In genomic region chr1:55592122-55592521, GRCh38 we compare ENCODE assay signal across 27 cellular contexts.
"Had no signal": no experiment of that assay in that cellular context is flagged by ENCODE, and none has a peak within 500 bp of the region (broad histone marks: within the 10 kb centered on the region; RNA-seq: fewer than 3 reads in every experiment).

No MANE protein-coding gene starts in this region.

- H3K79me2 ChIP-seq: hepatocyte, parathyroid adenoma had no signal

- H3K4me3 ChIP-seq: body of pancreas, colonic mucosa, hepatocyte, lung, neural progenitor cell, psoas muscle, spleen, uterus had no signal

- ATAC-seq: activated naive CD4-positive, alpha-beta T cell treated with anti-CD3 and anti-CD28 coated beads, Interleukin-2, amount 50 U/mL, for 72 hours; activated T-helper 17 cell treated with anti-CD3 and anti-CD28 coated beads, Interleukin-2, amount 50 U/mL, for 72 hours; body of pancreas; left colon; natural killer cell; psoas muscle had no signal

- H3K27ac Mint-ChIP-seq: activated CD4-positive, alpha-beta memory T cell treated with anti-CD3 and anti-CD28 coated beads, Interleukin-2, amount 10 ng/mL, durations not matched to agents 7 days and 5 days; activated CD4-positive, alpha-beta T cell treated with anti-CD3 and anti-CD28 coated beads, Interleukin-2, amount 10 ng/mL, durations not matched to agents 24 days and 14 days; activated naive CD4-positive, alpha-beta T cell treated with anti-CD3 and anti-CD28 coated beads, Interleukin-2, amount 50 U/mL, for 72 hours; activated T-cell treated with anti-CD3 and anti-CD28 coated beads, Interleukin-2, amount 50 U/mL, for 24 hours; activated T-helper 17 cell treated with anti-CD3 and anti-CD28 coated beads, Interleukin-2, amount 50 U/mL, for 72 hours; natural killer cell; neural progenitor cell; T-helper 1 cell treated with Interleukin-12 subunit alpha and Interleukin-12 subunit beta and Interleukin-4 antibody, amounts not matched to agents 30 μg/mL and 1 μg/mL, for 36 hours had no signal

- H3K9me3 Mint-ChIP-seq: activated CD4-positive, alpha-beta memory T cell treated with anti-CD3 and anti-CD28 coated beads, Interleukin-2, amount 10 ng/mL, durations not matched to agents 7 days and 5 days; activated CD4-positive, alpha-beta T cell treated with anti-CD3 and anti-CD28 coated beads, Interleukin-2, amount 10 ng/mL, durations not matched to agents 24 days and 14 days; activated T-cell treated with anti-CD3 and anti-CD28 coated beads, Interleukin-2, amount 50 U/mL, for 24 hours; T-helper 1 cell treated with Interleukin-12 subunit alpha and Interleukin-12 subunit beta and Interleukin-4 antibody, amounts not matched to agents 30 μg/mL and 1 μg/mL, for 36 hours had no signal

- H2AFZ ChIP-seq: hepatocyte, neural progenitor cell, parathyroid adenoma had no signal

- H3K36me3 ChIP-seq: colonic mucosa, neural progenitor cell, spleen, uterus had no signal

- H3K9ac ChIP-seq: neural progenitor cell, parathyroid adenoma had no signal

- H3K4me3 Mint-ChIP-seq: activated CD4-positive, alpha-beta memory T cell treated with anti-CD3 and anti-CD28 coated beads, Interleukin-2, amount 10 ng/mL, durations not matched to agents 7 days and 5 days; activated CD4-positive, alpha-beta T cell treated with anti-CD3 and anti-CD28 coated beads, Interleukin-2, amount 10 ng/mL, durations not matched to agents 24 days and 14 days; activated T-cell treated with anti-CD3 and anti-CD28 coated beads, Interleukin-2, amount 50 U/mL, for 24 hours; activated T-helper 17 cell treated with anti-CD3 and anti-CD28 coated beads, Interleukin-2, amount 50 U/mL, for 72 hours; natural killer cell; neural progenitor cell; T-helper 1 cell treated with Interleukin-12 subunit alpha and Interleukin-12 subunit beta and Interleukin-4 antibody, amounts not matched to agents 30 μg/mL and 1 μg/mL, for 36 hours had no signal

- H3K27ac ChIP-seq: body of pancreas, colonic mucosa, hepatocyte, neural progenitor cell, parathyroid adenoma, psoas muscle, spleen, uterus had no signal

- H3K27me3 Mint-ChIP-seq: activated CD4-positive, alpha-beta memory T cell treated with anti-CD3 and anti-CD28 coated beads, Interleukin-2, amount 10 ng/mL, durations not matched to agents 7 days and 5 days; activated CD4-positive, alpha-beta T cell treated with anti-CD3 and anti-CD28 coated beads, Interleukin-2, amount 10 ng/mL, durations not matched to agents 24 days and 14 days had no signal

- H3K27me3 ChIP-seq: body of pancreas, colonic mucosa, hepatocyte, neural progenitor cell, uterus had no signal

- H3K36me3 Mint-ChIP-seq: neural progenitor cell had no signal

- H3K4me2 ChIP-seq: hepatocyte, neural progenitor cell had no signal

- H3K9me3 ChIP-seq: body of pancreas, colonic mucosa, uterus had no signal

- H3K4me1 Mint-ChIP-seq: activated CD4-positive, alpha-beta memory T cell treated with anti-CD3 and anti-CD28 coated beads, Interleukin-2, amount 10 ng/mL, durations not matched to agents 7 days and 5 days; activated CD4-positive, alpha-beta T cell treated with anti-CD3 and anti-CD28 coated beads, Interleukin-2, amount 10 ng/mL, durations not matched to agents 24 days and 14 days; natural killer cell had no signal

- DNase-seq: activated CD4-positive, alpha-beta memory T cell treated with anti-CD3 and anti-CD28 coated beads, Interleukin-2, amount 10 ng/mL, durations not matched to agents 7 days and 5 days; activated CD4-positive, alpha-beta T cell treated with anti-CD3 and anti-CD28 coated beads, Interleukin-2, amount 10 ng/mL, durations not matched to agents 24 days and 14 days; activated CD4-positive, CD25-positive, alpha-beta regulatory T cell treated with anti-CD3 and anti-CD28 coated beads, Interleukin-2, amount 50 U/mL, for 72 hours; activated CD8-positive, alpha-beta memory T cell treated with anti-CD3 and anti-CD28 coated beads, Interleukin-2, amount 50 U/mL, for 48 hours; activated T-cell treated with anti-CD3 and anti-CD28 coated beads, Interleukin-2, amount 50 U/mL, for 24 hours; body of pancreas; cerebellar nuclear complex; colonic mucosa; effector memory CD4-positive, alpha-beta T cell; foreskin melanocyte; left colon; mesendoderm; natural killer cell; occipital lobe; psoas muscle; spleen; stimulated activated naive CD4-positive, alpha-beta T cell treated with Interleukin-2 at 50 U/mL for 16 hours; SW 1271; trophoblast cell; uterus had no signal

- H3K4me1 ChIP-seq: body of pancreas, colonic mucosa, parathyroid adenoma, psoas muscle, spleen, uterus had no signal
